Comparison of ENCODE assay signal across 8 cellular contexts in the genomic region with DNA sequence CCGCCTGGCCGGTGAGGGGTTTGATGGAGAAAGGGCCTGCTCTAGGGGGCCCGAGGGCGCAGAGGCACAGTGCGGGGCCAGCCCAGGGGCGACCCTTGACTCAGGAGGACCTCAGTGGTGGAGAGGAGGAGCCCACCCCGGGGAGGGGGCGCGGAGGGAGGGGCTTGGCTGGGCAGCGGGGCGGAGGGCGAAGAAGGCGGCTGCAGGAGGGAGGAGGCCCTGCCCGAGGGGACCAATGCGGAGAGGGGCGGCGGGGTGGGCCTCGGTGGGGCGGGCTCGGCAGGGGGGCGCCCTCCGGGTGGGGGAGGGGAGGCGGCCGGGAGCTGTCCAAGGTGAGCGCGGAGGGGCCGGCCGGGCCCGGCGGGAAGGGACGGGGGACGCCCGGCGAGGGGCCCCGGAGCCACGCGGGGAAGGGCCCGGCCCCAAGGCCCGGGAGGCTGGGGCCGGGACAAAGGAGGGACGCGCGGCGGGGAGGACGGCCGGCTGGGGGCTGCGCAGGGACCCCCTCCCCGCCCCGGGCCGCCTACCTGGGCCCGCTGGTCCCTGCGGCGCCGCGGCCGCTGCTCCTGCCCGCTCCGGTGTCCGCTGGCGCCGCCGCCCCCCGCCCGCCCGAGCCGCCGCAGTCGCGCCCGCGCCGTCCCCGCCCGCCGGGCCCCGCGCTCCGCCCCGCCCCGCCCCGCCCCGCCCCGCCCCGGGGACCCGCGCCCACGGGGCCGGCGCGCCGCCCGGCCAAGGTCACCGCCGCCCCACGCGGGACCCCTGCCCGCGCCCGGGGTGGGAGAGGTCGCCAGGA. TPM values are rescaled to one million over a fixed set of nuclear protein-coding genes. Genes with fewer than 3 reads are reported as not detected.
A peak's percentile ranks its signal among the peaks of the same experiment; 100 is the strongest.
DNase-seq lines count a peak whose midpoint lies in the region; ATAC-seq lines count a peak whose summit lies in the region.

A gene with protein sequence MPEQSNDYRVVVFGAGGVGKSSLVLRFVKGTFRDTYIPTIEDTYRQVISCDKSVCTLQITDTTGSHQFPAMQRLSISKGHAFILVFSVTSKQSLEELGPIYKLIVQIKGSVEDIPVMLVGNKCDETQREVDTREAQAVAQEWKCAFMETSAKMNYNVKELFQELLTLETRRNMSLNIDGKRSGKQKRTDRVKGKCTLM (minus strand): TSS at position 596 of the 793 bp plus-strand sequence. CDS start 3,566 bp downstream, outside the sequence.

- peaks cover 23% of the 10 kb centered on the region for H3K27me3 ChIP-seq in rectal smooth muscle tissue (ENCODE audit: control insufficient read depth, insufficient read depth, low read length)

- H3K4me3 ChIP-seq in SK-N-MC (peak within 1 kb of the TSS; percentile 77), rectal smooth muscle tissue (ENCODE audit: low read length) (peak within 1 kb of the TSS; percentile 15)

- intact Hi-C loops in Right ventricle myocardium superior (cut with DNase I): no loop called here

- H3K27ac ChIP-seq in SK-N-MC: no peak within 1 kb of the TSS
- no peak within 1 kb of the TSS for H3K27ac ChIP-seq in rectal smooth muscle tissue (ENCODE audit: low read depth, low read length)

- H3K4me1 ChIP-seq in ES-I3 (ENCODE audit: insufficient read depth, low read length) (peaks cover 3% of the 10 kb centered on the region; the same call in 1 of the 2 replicates), rectal smooth muscle tissue (ENCODE audit: control insufficient read depth, insufficient read depth, low read length) (peaks cover 5% of the 10 kb centered on the region)

- H3K9me3 ChIP-seq in ES-I3 (ENCODE audit: control insufficient read depth, insufficient read depth, low read length): no peaks in the 10 kb centered on the region
- H3K9me3 ChIP-seq in SK-N-MC (ENCODE audit: low read depth, low read length): no peaks in the 10 kb centered on the region

- DNase-seq in SK-N-MC (ENCODE audit: low read depth, low spot score) (no peak), Right ventricle myocardium superior (no peak), NOMO-1 treated with dmso at 0.1 percent for 144 hours (lab: John Stamatoyannopoulos, UW; ENCODE audit: unreplicated experiment) (no peak), islet precursor cell (no peak)
- no peak for DNase-seq in NK-92 treated with Interleukin-12 subunit alpha and Interleukin-12 subunit beta, amount 100 ng/mL, for 24 hours (lab: John Stamatoyannopoulos, UW)

- ATAC-seq in Right ventricle myocardium superior (ENCODE audit: poor library complexity): peak; percentile 12
- no peak for ATAC-seq in GM18907 (IDR thresholded peaks at IDR 0.05; ENCODE audit: unreplicated experiment)

- H3K9ac ChIP-seq in ES-I3 (ENCODE audit: low read depth, low read length): peak within 1 kb of the TSS; percentile 70
- peak within 1 kb of the TSS; percentile 32 for H3K9ac ChIP-seq in SK-N-MC (ENCODE audit: insufficient read length)
- H3K9ac ChIP-seq in rectal smooth muscle tissue (ENCODE audit: low read length): no peak within 1 kb of the TSS

- H3K36me3 ChIP-seq in ES-I3 (ENCODE audit: insufficient read depth, low read length) (no peaks in the 10 kb centered on the region), SK-N-MC (ENCODE audit: insufficient read depth, low read length) (no peaks in the 10 kb centered on the region), rectal smooth muscle tissue (ENCODE audit: control insufficient read depth, insufficient read depth, low read length) (no peaks in the 10 kb centered on the region)

RNA-seq across cellular contexts. Expression of the gene that starts here (rescaled TPM):
- total RNA-seq in Right ventricle myocardium superior: 216 TPM
